Comparison of ENCODE assay signal across 9 cellular contexts in the genomic region with DNA sequence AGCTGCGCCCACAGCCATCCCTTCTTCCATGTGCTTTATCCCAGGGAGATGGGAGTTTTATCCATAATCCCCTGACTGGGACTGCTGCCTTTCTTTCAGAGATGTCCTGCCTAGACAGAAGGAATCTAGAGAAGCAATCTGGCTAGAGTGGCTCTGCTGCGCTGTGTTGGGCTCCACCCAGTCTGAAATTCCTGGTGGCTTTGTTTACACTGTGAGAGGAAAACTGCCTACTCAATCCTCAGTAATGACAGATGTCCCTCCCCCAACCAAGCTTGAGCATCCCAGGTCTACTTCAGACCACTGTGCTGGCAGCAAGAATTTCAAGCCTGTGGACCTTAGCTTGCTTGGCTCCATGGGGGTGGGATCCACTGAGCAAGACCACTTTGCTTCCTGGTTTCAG.
"Had no signal": no experiment of that assay in that cellular context is flagged by ENCODE, and none has a peak within 500 bp of the region (broad histone marks: within the 10 kb centered on the region; RNA-seq: fewer than 3 reads in every experiment).

No MANE protein-coding gene starts in this region.

- H3K36me3 ChIP-seq: HAP-1 had no signal

- DNase-seq: GM23248, GOT3, H7, HFFc6, IMR-90 had no signal

- H3K4me3 ChIP-seq: GM23248, HAP-1, K562 had no signal

- H3K4me1 ChIP-seq: HAP-1 had no signal

- H3K9me3 ChIP-seq: HAP-1 had no signal

- H2AFZ ChIP-seq: GM23248 had no signal

- ATAC-seq: HCT116, K562 had no signal

- H3K4me3 Mint-ChIP-seq: HFFc6 had no signal

- H3K27ac ChIP-seq: GM23248, HL-60 had no signal

- H3K27ac Mint-ChIP-seq: HFFc6 had no signal

- H3K9ac ChIP-seq: GM23248 had no signal
